8 cellular contexts compared by ENCODE assay signal in genomic region chr1:16645044-16645882, GRCh38. TPM values are rescaled to one million over a fixed set of nuclear protein-coding genes. Genes with fewer than 3 reads are reported as not detected.
DNase-seq lines count a peak whose midpoint lies in the region; ATAC-seq and TF ChIP-seq lines count a peak whose summit lies in the region.
"Not testable (repeated sequence)": the region's sequence is repeated elsewhere in the genome, so short reads cannot be mapped to it uniquely, and the experiment has no call there.

No MANE protein-coding gene starts in this region.

- H3K27ac Mint-ChIP-seq in CD4-positive, alpha-beta T cell; WTC11; stimulated activated naive CD8-positive, alpha-beta T cell treated with anti-CD3 and anti-CD28 coated beads, Interleukin-15, amount 100 ng/mL, for 72 hours: not testable (repeated sequence)

- not testable (repeated sequence) for H3K27me3 ChIP-seq in CD4-positive, alpha-beta T cell (ENCODE audit: control insufficient read depth, insufficient read depth, low read length); HL-60 (ENCODE audit: insufficient read depth, poor library complexity, severe bottlenecking); mammary epithelial cell (ENCODE audit: insufficient read depth, low read length); muscle layer of duodenum (ENCODE audit: low read depth, low read length)
- H3K27me3 ChIP-seq in cardiac muscle cell, result peaks cover 13% of the 10 kb centered on the region

- ATAC-seq in CD4-positive, alpha-beta T cell (ENCODE audit: poor library complexity); WTC11: not testable (repeated sequence)
- peak; percentile 3 for ATAC-seq in GM21576 (IDR thresholded peaks at IDR 0.05; ENCODE audit: unreplicated experiment)
- peak; percentile 2 for ATAC-seq in stimulated activated naive CD8-positive, alpha-beta T cell treated with anti-CD3 and anti-CD28 coated beads, Interleukin-15, amount 100 ng/mL, for 72 hours

- not testable (repeated sequence) for H3K9me3 ChIP-seq in CD4-positive, alpha-beta T cell (ENCODE audit: control insufficient read depth, low read length); mammary epithelial cell (replicated peaks; ENCODE audit: insufficient read depth, low read length); cardiac muscle cell (ENCODE audit: low read depth); muscle layer of duodenum (ENCODE audit: control insufficient read depth in 1 of 2, low read length in 2 of 2)

- 47% methylated on average over 12 of the region's 12 CpGs for WGBS in mammary epithelial cell (ENCODE audit: low coverage, missing lambda C conversion rate)

- H3K27me3 Mint-ChIP-seq in CD4-positive, alpha-beta T cell; stimulated activated naive CD8-positive, alpha-beta T cell treated with anti-CD3 and anti-CD28 coated beads, Interleukin-15, amount 100 ng/mL, for 72 hours: not testable (repeated sequence)
- peaks cover 15% of the 10 kb centered on the region for H3K27me3 Mint-ChIP-seq in WTC11 (ENCODE audit: low read depth)

- H3K36me3 Mint-ChIP-seq in CD4-positive, alpha-beta T cell (ENCODE audit: low read depth); WTC11: not testable (repeated sequence)

- not testable (repeated sequence) for H3K4me1 Mint-ChIP-seq in CD4-positive, alpha-beta T cell (ENCODE audit: low read depth); WTC11; stimulated activated naive CD8-positive, alpha-beta T cell treated with anti-CD3 and anti-CD28 coated beads, Interleukin-15, amount 100 ng/mL, for 72 hours

- peak overlapping the region; percentile 93 for H3K4me2 ChIP-seq in mammary epithelial cell (ENCODE audit: insufficient read depth, low read depth, low read length)

- H3K4me3 Mint-ChIP-seq in CD4-positive, alpha-beta T cell; WTC11; stimulated activated naive CD8-positive, alpha-beta T cell treated with anti-CD3 and anti-CD28 coated beads, Interleukin-15, amount 100 ng/mL, for 72 hours: not testable (repeated sequence)

- not testable (repeated sequence) for H4K20me1 ChIP-seq in mammary epithelial cell (ENCODE audit: insufficient read depth, low read length)

- peak overlapping the region; percentile 98 for H2AFZ ChIP-seq in mammary epithelial cell (ENCODE audit: low read depth, low read length)

- not testable (repeated sequence) for H3K9me3 Mint-ChIP-seq in CD4-positive, alpha-beta T cell; WTC11; stimulated activated naive CD8-positive, alpha-beta T cell treated with anti-CD3 and anti-CD28 coated beads, Interleukin-15, amount 100 ng/mL, for 72 hours

- H3K4me1 ChIP-seq in mammary epithelial cell (ENCODE audit: insufficient read depth, low read length) (peaks cover 15% of the 10 kb centered on the region), cardiac muscle cell (ENCODE audit: low read depth) (peaks cover 16% of the 10 kb centered on the region), muscle layer of duodenum (ENCODE audit: control insufficient read depth in 1 of 2, insufficient read depth in 2 of 2, low read length in 2 of 2) (peaks cover 13 to 32% of the 10 kb centered on the region in 2 donors)

- POLR2A ChIA-PET in CD4-positive, alpha-beta T cell (lab: Charles Lee), result interaction anchor here (1.2 to 1.3 kb wide), 6 partner anchors 20 to 793 kb away, joined by 4 to 9 read pairs (median 4); no protein-coding TSS in a partner anchor
- POLR2A ChIA-PET in WTC11 (lab: Charles Lee), result not testable (repeated sequence)

- BruUV-seq in mammary epithelial cell (replicated peaks; lab: Mats Ljungman, UMichigan), result TSS peak; percentile 69

- H3K79me2 ChIP-seq in mammary epithelial cell (ENCODE audit: insufficient read depth, low read length), result peaks cover 30% of the 10 kb centered on the region

- DNase-seq in CD4-positive, alpha-beta T cell, result peak in 3 of 10 experiments; percentile 5 to 49 (median 27)
- not testable (repeated sequence) for DNase-seq in HL-60 (ENCODE audit: low read depth in 1 of 2, low spot score in 1 of 2); mammary epithelial cell; cardiac muscle cell (ENCODE audit: low read depth in 1 of 2, low spot score in 1 of 2)
- peak; percentile 30 for DNase-seq in WTC11 (ENCODE audit: low spot score)
- DNase-seq in stimulated activated naive CD8-positive, alpha-beta T cell treated with anti-CD3 and anti-CD28 coated beads, Interleukin-15, amount 100 ng/mL, for 72 hours, result peak in 1 of 2 donors; percentile 48

- in situ Hi-C loops in mammary epithelial cell (cut with MboI; ENCODE audit: low sequenced_read_pairs in 2 of 2), result loop anchor here in 1 of 2 donors (25.0 kb wide), 1 partner anchor 392 kb away; no protein-coding TSS in a partner anchor

- H3K4me3 ChIP-seq in HL-60 (replicated peaks; ENCODE audit: insufficient read depth, low read length), result peak overlapping the region; percentile 97
- peak overlapping the region; percentile 73 to 83 (median 74) for H3K4me3 ChIP-seq in mammary epithelial cell (replicated peaks in 1 of 3; ENCODE audit: insufficient read depth in 1 of 3, low read depth in 2 of 3, low read length in 3 of 3)
- H3K4me3 ChIP-seq in cardiac muscle cell, result peak overlapping the region; percentile 46
- peak overlapping the region; percentile 94 to 99 for H3K4me3 ChIP-seq in muscle layer of duodenum (ENCODE audit: low read depth in 1 of 2, low read length in 2 of 2)

- intact Hi-C loops in CD4-positive, alpha-beta T cell (cut with DNase I, micrococcal nuclease), result loop anchor here in 1 of 2 experiments (10.0 kb wide), 1 partner anchor 670 kb away; the partner anchor contains the start of gene ZBTB17
- intact Hi-C loops in mammary epithelial cell (cut with micrococcal nuclease), result not testable (repeated sequence)

- dilution Hi-C loops in mammary epithelial cell (cut with HindIII; ENCODE audit: low sequenced_read_pairs), result not testable (repeated sequence)

- not testable (repeated sequence) for H3K36me3 ChIP-seq in mammary epithelial cell (ENCODE audit: insufficient read depth, low read length); cardiac muscle cell; muscle layer of duodenum (ENCODE audit: control insufficient read depth in 1 of 2, insufficient read depth in 2 of 2, low read length in 2 of 2)

- not testable (repeated sequence) for TF ChIP-seq CTCF in CD4-positive, alpha-beta T cell (IDR thresholded peaks at IDR 0.05); HL-60 (IDR thresholded peaks at IDR 0.05; ENCODE audit: insufficient read depth, low read length); WTC11 (IDR thresholded peaks at IDR 0.05); mammary epithelial cell (conservative IDR thresholded peaks at IDR 0.05 in 1 of 2, IDR thresholded peaks at IDR 0.05 in 1 of 2; ENCODE audit: extremely low read depth in 1 of 2, insufficient read depth in 1 of 2, low read depth in 1 of 2, low read length in 2 of 2); cardiac muscle cell (IDR thresholded peaks at IDR 0.05; ENCODE audit: low read depth, low read length)

- peak overlapping the region; percentile 84 for H3K27ac ChIP-seq in CD4-positive, alpha-beta T cell (ENCODE audit: low read depth, low read length)
- H3K27ac ChIP-seq in HL-60 (replicated peaks), result peak overlapping the region; percentile 71
- not testable (repeated sequence) for H3K27ac ChIP-seq in mammary epithelial cell (ENCODE audit: insufficient read depth, low read depth, low read length)
- H3K27ac ChIP-seq in cardiac muscle cell, result peak overlapping the region; percentile 73
- H3K27ac ChIP-seq in muscle layer of duodenum (ENCODE audit: low read length), result peak overlapping the region; percentile 86

- not testable (repeated sequence) for H3K9ac ChIP-seq in mammary epithelial cell (ENCODE audit: insufficient read depth, low read length)

- CTCF ChIA-PET in CD4-positive, alpha-beta T cell (lab: Charles Lee), result interaction anchor here (0.9 to 1.3 kb wide), 3 partner anchors 20 to 62 kb away, joined by 3 to 5 read pairs (median 3); no protein-coding TSS in a partner anchor
- CTCF ChIA-PET in WTC11 (lab: Charles Lee), result interaction anchor here (0.5 to 2.3 kb wide), 4 partner anchors 24 to 413 kb away, joined by 3 to 14 read pairs (median 6); no protein-coding TSS in a partner anchor
- CTCF ChIA-PET in mammary epithelial cell (lab: Charles Lee; ENCODE audit: low non-redundant PET), result not testable (repeated sequence)

TF ChIP-seq in WTC11, 78 proteins besides CTCF, POLR2A, EP300 and RAD21:
- TF ChIP-seq GABPB1 (CRISPR knock-in tag; IDR thresholded peaks at IDR 0.05), result peak; percentile 81

RNA-seq across cellular contexts. Expression of gene RNU1-3, which starts 21.5 kb away (rescaled TPM):
- 1,000 to 10,000 TPM; 4,982 to 5,937 TPM for total RNA-seq in CD4-positive, alpha-beta T cell
- total RNA-seq in WTC11 (2021) (1,028 to 1,267 TPM (median 1,197 TPM) in 3 replicates), mammary epithelial cell (1,000 to 10,000 TPM in 1 of 2 donors, under 1 TPM in 1; under 0.01 to 1,042 TPM), cardiac muscle cell (under 0.01 TPM in 2 replicates)
- polyA plus RNA-seq in mammary epithelial cell (not detected), cardiac muscle cell (3.8 TPM in 1 of 2 replicates, not detected in the other)
- polyA minus RNA-seq in mammary epithelial cell, result under 0.01 TPM

RNA-seq across cellular contexts. Expression of gene NBPF1, which starts 31.9 kb away (rescaled TPM):
- total RNA-seq in CD4-positive, alpha-beta T cell, result 10 to 100 TPM; 15.0 to 15.9 TPM
- total RNA-seq in WTC11 (2021), result 17.5 to 18.3 TPM (median 17.9 TPM) in 3 replicates
- 10 to 100 TPM; 22.7 to 31.9 TPM for total RNA-seq in mammary epithelial cell
- 9.1 TPM for polyA plus RNA-seq in mammary epithelial cell
- 16.6 TPM for polyA minus RNA-seq in mammary epithelial cell
- 32.7 and 42.8 TPM in 2 replicates for total RNA-seq in cardiac muscle cell
- 52.1 and 57.6 TPM in 2 replicates for polyA plus RNA-seq in cardiac muscle cell

Comparison
In these comparisons a context has a peak if more than half of its experiments do, and no peak if none do; other contexts are left out.
1. H3K4me3 ChIP-seq: peak in every context shown above with its lines; median percentile 97 in HL-60; 96 in muscle layer of duodenum; 74 in mammary epithelial cell; 46 in cardiac muscle cell.